ENCODE assay signal across 20 cellular contexts in the genomic region with DNA sequence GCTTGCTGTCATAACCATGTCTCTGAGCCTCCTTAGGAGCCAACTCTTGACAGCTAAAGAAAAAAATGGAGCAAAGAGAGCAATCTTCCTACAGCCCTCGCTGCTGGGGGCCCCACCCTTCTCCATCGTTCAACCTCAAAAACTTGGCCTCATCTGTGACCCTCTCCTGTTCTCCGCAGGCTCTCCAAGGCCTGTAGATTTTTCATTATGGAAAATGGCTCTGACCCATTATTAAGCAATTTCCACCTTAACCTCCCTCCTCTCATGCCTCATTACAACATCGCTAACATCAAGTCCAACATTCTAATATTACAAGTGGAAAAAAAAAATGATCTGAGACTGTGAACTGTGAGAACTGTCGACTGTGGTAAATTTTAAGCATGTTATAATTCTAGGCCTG.
DNase-seq lines count a peak whose midpoint lies in the region; ATAC-seq and TF ChIP-seq lines count a peak whose summit lies in the region.
"Had no signal": no experiment of that assay in that cellular context is flagged by ENCODE, and none has a peak within 500 bp of the region (broad histone marks: within the 10 kb centered on the region; RNA-seq: fewer than 3 reads in every experiment).

No MANE protein-coding gene starts in this region.

- H3K4me3 ChIP-seq in ascending aorta (no peak overlapping the region), heart right ventricle (no peak overlapping the region), psoas muscle (no peak overlapping the region)
- H3K4me3 ChIP-seq: BLaER1, MG63 had no signal

- H3K4me1 ChIP-seq in ascending aorta (peaks cover 0 to 18% of the 10 kb centered on the region in 2 donors), heart right ventricle (peaks cover 6 to 70% (median 43%) of the 10 kb centered on the region in 9 donors), psoas muscle (no peaks in the 10 kb centered on the region)
- H3K4me1 ChIP-seq: BLaER1 had no signal

- 50 to 51% methylated on average over 5 of the region's 5 CpGs for WGBS in heart right ventricle, 2 donors
- 37 to 56% (median 41%) methylated on average over 5 of the region's 5 CpGs for WGBS in psoas muscle, 3 donors

- peak overlapping the region; percentile 65 to 67 for H3K27ac ChIP-seq in ascending aorta
- peak overlapping the region; percentile 45 to 75 (median 67) for H3K27ac ChIP-seq in heart right ventricle
- no peak overlapping the region for H3K27ac ChIP-seq in psoas muscle
- H3K27ac ChIP-seq: BLaER1, WERI-Rb-1 had no signal

- ATAC-seq in heart right ventricle (peak; percentile 27 to 69 (median 47)), psoas muscle (peak; percentile 34 to 56 (median 48))
- ATAC-seq: activated CD8-positive, alpha-beta T cell treated with anti-CD3 and anti-CD28 coated beads, Interleukin-2, amount 10 ng/mL, durations not matched to agents 7 days and 5 days; activated T-cell treated with anti-CD3 and anti-CD28 coated beads, Interleukin-2, amount 50 U/mL, for 72 hours had no signal

- DNase-seq in ascending aorta (ENCODE audit: low spot score in 2 of 2) (no peak), heart right ventricle (no peak), psoas muscle (peak; percentile 46 to 52), foreskin melanocyte (no peak), middle frontal gyrus (ENCODE audit: extremely low spot score, low spot score) (no peak)
- DNase-seq in stimulated activated CD4-positive, alpha-beta T cell treated with anti-CD3 and anti-CD28 coated beads, Interleukin-4, amount 100 ng/mL, for 1 hour, result no peak
- DNase-seq in central memory CD4-positive, alpha-beta T cell, result no peak
- DNase-seq: activated CD8-positive, alpha-beta T cell treated with anti-CD3 and anti-CD28 coated beads, Interleukin-2, amount 10 ng/mL, durations not matched to agents 7 days and 5 days; activated naive CD8-positive, alpha-beta T cell treated with anti-CD3 and anti-CD28 coated beads, Interleukin-2, amount 10 ng/mL, durations not matched to agents 7 days and 5 days; activated T-cell treated with anti-CD3 and anti-CD28 coated beads, Interleukin-2, amount 50 U/mL, for 72 hours; endodermal cell; immature natural killer cell; MG63; NCI-H1930; NCI-H510A; SHP77 treated with DMSO at 0.1 percent for 48 hours; stimulated activated CD4-positive, alpha-beta T cell treated with anti-CD3 and anti-CD28 coated beads, Interleukin-2, amount 100 ng/mL, for 24 hours; substantia nigra; WERI-Rb-1 had no signal

- H3K27me3 ChIP-seq in ascending aorta (no peaks in the 10 kb centered on the region), heart right ventricle (no peaks in the 10 kb centered on the region), psoas muscle (ENCODE audit: insufficient read depth in 3 of 3, low read length in 2 of 3) (no peaks in the 10 kb centered on the region)
- H3K27me3 ChIP-seq: BLaER1, MG63 had no signal

- intact Hi-C loops in ascending aorta (cut with DNase I), result no loop called here
- intact Hi-C loops in heart right ventricle (cut with DNase I), result no loop called here
- intact Hi-C loops in psoas muscle (cut with DNase I), result no loop called here

- H3K9me3 ChIP-seq in ascending aorta (no peaks in the 10 kb centered on the region), heart right ventricle (no peaks in the 10 kb centered on the region), psoas muscle (no peaks in the 10 kb centered on the region)
- H3K9me3 ChIP-seq: BLaER1, MG63 had no signal

- no peaks in the 10 kb centered on the region for H3K36me3 ChIP-seq in ascending aorta
- H3K36me3 ChIP-seq in heart right ventricle, result no peaks in the 10 kb centered on the region
- no peaks in the 10 kb centered on the region for H3K36me3 ChIP-seq in psoas muscle (ENCODE audit: insufficient read depth in 1 of 2, low read depth in 1 of 2)
- H3K36me3 ChIP-seq: MG63, WERI-Rb-1 had no signal

- no peak for TF ChIP-seq CTCF in ascending aorta (IDR thresholded peaks at IDR 0.05)
- TF ChIP-seq CTCF in heart right ventricle (IDR thresholded peaks at IDR 0.05), result no peak
- no peak for TF ChIP-seq CTCF in psoas muscle (IDR thresholded peaks at IDR 0.05)

Comparison
In these comparisons a context has a peak if more than half of its experiments do, and no peak if none do; other contexts are left out.
1. DNase-seq: peak in psoas muscle (2 of 2); none in ascending aorta (0 of 2), heart right ventricle (0 of 2), foreskin melanocyte (single experiment), stimulated activated CD4-positive, alpha-beta T cell treated with anti-CD3 and anti-CD28 coated beads, Interleukin-4, amount 100 ng/mL, for 1 hour (single experiment), central memory CD4-positive, alpha-beta T cell (single experiment) and middle frontal gyrus (single experiment).